ENCODE assay signal across 20 cellular contexts in genomic region chr2:241118727-241119505, GRCh38. TPM values are rescaled to one million over a fixed set of nuclear protein-coding genes. Genes with fewer than 3 reads are reported as not detected.
A peak's percentile ranks its signal among the peaks of the same experiment; 100 is the strongest.
DNase-seq lines count a peak whose midpoint lies in the region; ATAC-seq and TF ChIP-seq lines count a peak whose summit lies in the region.
"Had no signal": no experiment of that assay in that cellular context is flagged by ENCODE, and none has a peak within 500 bp of the region (broad histone marks: within the 10 kb centered on the region; RNA-seq: fewer than 3 reads in every experiment).

No MANE protein-coding gene starts in this region.

- H3K4me1 Mint-ChIP-seq in activated CD4-positive, alpha-beta T cell treated with anti-CD3 and anti-CD28 coated beads for 36 hours = peaks cover 17% of the 10 kb centered on the region
- peaks cover under 1% of the 10 kb centered on the region for H3K4me1 Mint-ChIP-seq in activated CD4-positive, alpha-beta T cell treated with anti-CD3 and anti-CD28 coated beads, Interleukin-2, amount 10 ng/mL, durations not matched to agents 7 days and 5 days
- no peaks in the 10 kb centered on the region for H3K4me1 Mint-ChIP-seq in H9
- H3K4me1 Mint-ChIP-seq in stimulated activated memory B cell treated with anti-CD40 and anti-IgM and Interleukin-4, amounts not matched to agents 10 μg/mL and 1 μg/mL and 100 μg/mL, for 72 hours = peaks cover 31% of the 10 kb centered on the region

- H3K27me3 ChIP-seq in H9 (ENCODE audit: insufficient read depth, low read length) (no peaks in the 10 kb centered on the region), mesenchymal stem cell (ENCODE audit: control insufficient read depth in 1 of 2, insufficient read depth in 1 of 2, low read length in 2 of 2) (no peaks in the 10 kb centered on the region)
- H3K27me3 ChIP-seq: Peyer's patch, SJCRH30 had no signal

- POLR2A ChIA-PET in activated CD4-positive, alpha-beta T cell treated with anti-CD3 and anti-CD28 coated beads for 36 hours (lab: Charles Lee) = no interaction called here
- POLR2A ChIA-PET in activated CD4-positive, alpha-beta T cell treated with anti-CD3 and anti-CD28 coated beads, Interleukin-2, amount 10 ng/mL, durations not matched to agents 7 days and 5 days (lab: Charles Lee) = no interaction called here

- H3K79me2 ChIP-seq in H9 (ENCODE audit: insufficient read depth, low read length) = no peaks in the 10 kb centered on the region

- H3K4me3 Mint-ChIP-seq in activated CD4-positive, alpha-beta T cell treated with anti-CD3 and anti-CD28 coated beads for 36 hours = no peak overlapping the region
- H3K4me3 Mint-ChIP-seq in activated CD4-positive, alpha-beta T cell treated with anti-CD3 and anti-CD28 coated beads, Interleukin-2, amount 10 ng/mL, durations not matched to agents 7 days and 5 days = no peak overlapping the region
- H3K4me3 Mint-ChIP-seq in H9 = no peak overlapping the region
- no peak overlapping the region for H3K4me3 Mint-ChIP-seq in stimulated activated memory B cell treated with anti-CD40 and anti-IgM and Interleukin-4, amounts not matched to agents 10 μg/mL and 1 μg/mL and 100 μg/mL, for 72 hours
- H3K4me3 Mint-ChIP-seq: CD8-positive, alpha-beta T cell had no signal

- H3K9me3 ChIP-seq in H9 (ENCODE audit: control insufficient read depth, low read depth, low read length) (no peaks in the 10 kb centered on the region), mesenchymal stem cell (ENCODE audit: control insufficient read depth, low read length) (peaks cover 13% of the 10 kb centered on the region)
- H3K9me3 ChIP-seq: Peyer's patch, SJCRH30 had no signal

- H3K4ac ChIP-seq in H9 (ENCODE audit: low read depth, low read length) (no peak overlapping the region), mesenchymal stem cell (ENCODE audit: low read depth in 1 of 2, low read length in 2 of 2) (no peak overlapping the region)

- no peak overlapping the region for H3K4me3 ChIP-seq in mesenchymal stem cell (ENCODE audit: insufficient read depth in 1 of 2, low read depth in 1 of 2, low read length in 2 of 2)
- H3K4me3 ChIP-seq: Peyer's patch, SJCRH30 had no signal

- no peak overlapping the region for H3K9ac ChIP-seq in H9 (ENCODE audit: extremely low read depth, insufficient read length, low read length)
- no peak overlapping the region for H3K9ac ChIP-seq in mesenchymal stem cell (ENCODE audit: low read length)
- H3K9ac ChIP-seq: KMS-11 had no signal

- no peak overlapping the region for H4K8ac ChIP-seq in H9 (replicated peaks; ENCODE audit: insufficient read length, low read depth, low read length)
- H4K8ac ChIP-seq in mesenchymal stem cell (ENCODE audit: low read length) = no peak overlapping the region

- H2AK5ac ChIP-seq in H9 (ENCODE audit: insufficient read length, low read length) = no peak overlapping the region
- H2AK5ac ChIP-seq in mesenchymal stem cell (ENCODE audit: low read length, severe bottlenecking) = no peak overlapping the region

- DNase-seq in activated CD4-positive, alpha-beta T cell treated with anti-CD3 and anti-CD28 coated beads for 36 hours = peak; percentile 1
- DNase-seq in activated CD4-positive, alpha-beta T cell treated with anti-CD3 and anti-CD28 coated beads, Interleukin-2, amount 10 ng/mL, durations not matched to agents 7 days and 5 days = no peak
- DNase-seq in H9 (peak; percentile 23), mesenchymal stem cell (no peak), NCI-H1417 (lab: John Stamatoyannopoulos, UW) (no peak)
- no peak for DNase-seq in effector CD8-positive, alpha-beta T cell (lab: John Stamatoyannopoulos, UW)
- DNase-seq: AML-193; C1 segment of cervical spinal cord; CD8-positive, alpha-beta T cell; DND-41; IMR-90; NCI-H1694 treated with DMSO at 0.1 percent for 48 hours; NCI-H2081 treated with DMSO at 0.1 percent for 48 hours; NCI-H2171 treated with DMSO at 0.1 percent for 48 hours; NCI-H526; SJCRH30 had no signal

- no peaks in the 10 kb centered on the region for H3K79me1 ChIP-seq in H9 (ENCODE audit: insufficient read depth, low read depth, low read length, poor library complexity, severe bottlenecking)
- no peaks in the 10 kb centered on the region for H3K79me1 ChIP-seq in mesenchymal stem cell (replicated peaks; ENCODE audit: low read length, poor library complexity, severe bottlenecking)

- H3K14ac ChIP-seq in H9 (ENCODE audit: insufficient read depth, low read length) (no peak overlapping the region), mesenchymal stem cell (ENCODE audit: low read length in 2 of 2) (no peak overlapping the region)

- TF ChIP-seq CTCF in H9 (conservative IDR thresholded peaks at IDR 0.05) = no peak

- H3K9me3 Mint-ChIP-seq in activated CD4-positive, alpha-beta T cell treated with anti-CD3 and anti-CD28 coated beads for 36 hours (ENCODE audit: low read depth) = peaks cover 2% of the 10 kb centered on the region
- H3K9me3 Mint-ChIP-seq in activated CD4-positive, alpha-beta T cell treated with anti-CD3 and anti-CD28 coated beads, Interleukin-2, amount 10 ng/mL, durations not matched to agents 7 days and 5 days = peaks cover 2% of the 10 kb centered on the region
- H3K9me3 Mint-ChIP-seq in H9 = no peaks in the 10 kb centered on the region
- peaks cover 4% of the 10 kb centered on the region for H3K9me3 Mint-ChIP-seq in stimulated activated memory B cell treated with anti-CD40 and anti-IgM and Interleukin-4, amounts not matched to agents 10 μg/mL and 1 μg/mL and 100 μg/mL, for 72 hours
- H3K9me3 Mint-ChIP-seq: CD8-positive, alpha-beta T cell had no signal

- no peaks in the 10 kb centered on the region for H3K27me3 Mint-ChIP-seq in activated CD4-positive, alpha-beta T cell treated with anti-CD3 and anti-CD28 coated beads for 36 hours
- H3K27me3 Mint-ChIP-seq in activated CD4-positive, alpha-beta T cell treated with anti-CD3 and anti-CD28 coated beads, Interleukin-2, amount 10 ng/mL, durations not matched to agents 7 days and 5 days = no peaks in the 10 kb centered on the region
- no peaks in the 10 kb centered on the region for H3K27me3 Mint-ChIP-seq in H9 (ENCODE audit: low read depth)
- no peaks in the 10 kb centered on the region for H3K27me3 Mint-ChIP-seq in stimulated activated memory B cell treated with anti-CD40 and anti-IgM and Interleukin-4, amounts not matched to agents 10 μg/mL and 1 μg/mL and 100 μg/mL, for 72 hours

- H3K36me3 ChIP-seq in mesenchymal stem cell (ENCODE audit: control insufficient read depth in 1 of 2, insufficient read depth in 2 of 2, low read depth in 1 of 2, low read length in 2 of 2) = peaks cover 17 to 28% of the 10 kb centered on the region in 2 experiments

- no peak overlapping the region for H3K4me2 ChIP-seq in H9 (ENCODE audit: insufficient read depth, insufficient read length, low read length)
- H3K4me2 ChIP-seq in mesenchymal stem cell (ENCODE audit: low read length, poor library complexity, severe bottlenecking) = no peak overlapping the region
- H3K4me2 ChIP-seq: KMS-11 had no signal

- H2BK5ac ChIP-seq in H9 (ENCODE audit: insufficient read length, low read length) (no peak overlapping the region), mesenchymal stem cell (ENCODE audit: low read depth, low read length, poor library complexity, severe bottlenecking) (no peak overlapping the region)

- peaks cover 67% of the 10 kb centered on the region for H3K36me3 Mint-ChIP-seq in activated CD4-positive, alpha-beta T cell treated with anti-CD3 and anti-CD28 coated beads for 36 hours (ENCODE audit: low read depth)
- H3K36me3 Mint-ChIP-seq in activated CD4-positive, alpha-beta T cell treated with anti-CD3 and anti-CD28 coated beads, Interleukin-2, amount 10 ng/mL, durations not matched to agents 7 days and 5 days (ENCODE audit: low read depth) = peaks cover 38% of the 10 kb centered on the region
- peaks cover 13 to 68% (median 58%) of the 10 kb centered on the region in 3 experiments; a peak in 6 of 7 replicates for H3K36me3 Mint-ChIP-seq in H9 (ENCODE audit: insufficient read depth in 1 of 3, low read depth in 3 of 3)
- H3K36me3 Mint-ChIP-seq in stimulated activated memory B cell treated with anti-CD40 and anti-IgM and Interleukin-4, amounts not matched to agents 10 μg/mL and 1 μg/mL and 100 μg/mL, for 72 hours = peaks cover 85% of the 10 kb centered on the region

- no peaks in the 10 kb centered on the region for H4K20me1 ChIP-seq in H9 (ENCODE audit: control insufficient read depth, insufficient read depth, insufficient read length)

- H4K91ac ChIP-seq in H9 (ENCODE audit: insufficient read length, low read depth, low read length) = no peak overlapping the region
- H4K91ac ChIP-seq in mesenchymal stem cell (ENCODE audit: low read length) = peak overlapping the region; percentile 20

- H3K56ac ChIP-seq in H9 (ENCODE audit: insufficient read length, low read depth, low read length) = no peak overlapping the region

- H2BK15ac ChIP-seq in H9 (ENCODE audit: low read depth, low read length) (no peak overlapping the region), mesenchymal stem cell (ENCODE audit: low read depth, poor library complexity, severe bottlenecking) (no peak overlapping the region)

- H3K27ac Mint-ChIP-seq in activated CD4-positive, alpha-beta T cell treated with anti-CD3 and anti-CD28 coated beads for 36 hours = no peak overlapping the region
- no peak overlapping the region for H3K27ac Mint-ChIP-seq in activated CD4-positive, alpha-beta T cell treated with anti-CD3 and anti-CD28 coated beads, Interleukin-2, amount 10 ng/mL, durations not matched to agents 7 days and 5 days
- no peak overlapping the region for H3K27ac Mint-ChIP-seq in H9
- peak overlapping the region; percentile 3 for H3K27ac Mint-ChIP-seq in stimulated activated memory B cell treated with anti-CD40 and anti-IgM and Interleukin-4, amounts not matched to agents 10 μg/mL and 1 μg/mL and 100 μg/mL, for 72 hours
- H3K27ac Mint-ChIP-seq: CD8-positive, alpha-beta T cell had no signal

- H3K27ac ChIP-seq in H9 (ENCODE audit: insufficient read length, low read depth, low read length) (no peak overlapping the region), mesenchymal stem cell (ENCODE audit: low read length, poor library complexity, severe bottlenecking) (no peak overlapping the region)
- H3K27ac ChIP-seq: KMS-11, Peyer's patch, SJCRH30 had no signal

- intact Hi-C loops in activated CD4-positive, alpha-beta T cell treated with anti-CD3 and anti-CD28 coated beads for 36 hours (cut with DNase I, micrococcal nuclease) = no loop called here

- ATAC-seq in activated CD4-positive, alpha-beta T cell treated with anti-CD3 and anti-CD28 coated beads for 36 hours = no peak
- no peak for ATAC-seq in stimulated activated memory B cell treated with anti-CD40 and anti-IgM and Interleukin-4, amounts not matched to agents 10 μg/mL and 1 μg/mL and 100 μg/mL, for 72 hours
- ATAC-seq in GM18520 (IDR thresholded peaks at IDR 0.05; ENCODE audit: unreplicated experiment) = no peak
- ATAC-seq: CD8-positive, alpha-beta T cell had no signal

- H2BK120ac ChIP-seq in H9 (ENCODE audit: low read depth, low read length, poor library complexity, severe bottlenecking) (no peak overlapping the region), mesenchymal stem cell (ENCODE audit: low read depth, low read length) (no peak overlapping the region)

- no peak overlapping the region for H2AFZ ChIP-seq in H9 (ENCODE audit: low read length)
- no peak overlapping the region for H2AFZ ChIP-seq in mesenchymal stem cell (ENCODE audit: low read depth, low read length)

- H4K5ac ChIP-seq in H9 (ENCODE audit: insufficient read length, low read depth, low read length) = no peak overlapping the region

- CTCF ChIA-PET in activated CD4-positive, alpha-beta T cell treated with anti-CD3 and anti-CD28 coated beads for 36 hours (lab: Charles Lee) = no interaction called here
- CTCF ChIA-PET in activated CD4-positive, alpha-beta T cell treated with anti-CD3 and anti-CD28 coated beads, Interleukin-2, amount 10 ng/mL, durations not matched to agents 7 days and 5 days (lab: Charles Lee) = interaction anchor here (0.6 to 1.0 kb wide), 2 partner anchors 11 to 389 kb away, joined by 3 read pairs; no protein-coding TSS in a partner anchor

- H2BK20ac ChIP-seq in H9 (ENCODE audit: low read depth, low read length, poor library complexity, severe bottlenecking) = no peak overlapping the region

- no CpG with 5 or more reads among the region's 24 CpGs for WGBS in H9 (ENCODE audit: extremely low coverage, insufficient read length, low lambda C conversion rate)
- WGBS in mesenchymal stem cell = 97% methylated on average over 23 of the region's 24 CpGs

- H3K4me1 ChIP-seq in H9 (ENCODE audit: insufficient read depth, low read length) (no peaks in the 10 kb centered on the region), mesenchymal stem cell (ENCODE audit: control insufficient read depth, insufficient read depth, low read depth, low read length) (no peaks in the 10 kb centered on the region)
- H3K4me1 ChIP-seq: Peyer's patch, SJCRH30 had no signal

- H2BK12ac ChIP-seq in H9 (ENCODE audit: insufficient read length, low read depth, low read length) (no peak overlapping the region), mesenchymal stem cell (ENCODE audit: low read length in 2 of 2) (no peak overlapping the region)

- H3K18ac ChIP-seq in H9 (ENCODE audit: insufficient read length, low read depth, low read length) (no peak overlapping the region), mesenchymal stem cell (ENCODE audit: low read depth in 1 of 2, low read length in 2 of 2) (no peak overlapping the region)

- no peak overlapping the region for H3T11ph ChIP-seq in H9 (ENCODE audit: low read length)

- H3K23me2 ChIP-seq in H9 (ENCODE audit: insufficient read length, low read depth, low read length, poor library complexity, severe bottlenecking) = no peaks in the 10 kb centered on the region

- H3K23ac ChIP-seq in H9 (ENCODE audit: insufficient read length, low read depth, low read length) = no peak overlapping the region
- H3K23ac ChIP-seq in mesenchymal stem cell (ENCODE audit: low read length in 2 of 2) = peak overlapping the region in 1 of 2 experiments; percentile 56

RNA-seq across cellular contexts. Expression of gene MTERF4, which starts 16.8 kb away (rescaled TPM):
- 10 to 100 TPM; 34.4 to 34.5 TPM for total RNA-seq in activated CD4-positive, alpha-beta T cell treated with anti-CD3 and anti-CD28 coated beads for 36 hours
- total RNA-seq in activated CD4-positive, alpha-beta T cell treated with anti-CD3 and anti-CD28 coated beads, Interleukin-2, amount 10 ng/mL, durations not matched to agents 7 days and 5 days = 10 to 100 TPM; 38.0 to 41.0 TPM
- 35.0 and 36.6 TPM in 2 replicates for total RNA-seq in H9 (2021)
- 16.7 TPM for polyA plus RNA-seq in mesenchymal stem cell (2013, experiment 1 of 2)
- 15.7 TPM for polyA plus RNA-seq in mesenchymal stem cell (2013, experiment 2 of 2)

RNA-seq across cellular contexts. Expression of gene PASK, which starts 30.4 kb away (rescaled TPM):
- total RNA-seq in activated CD4-positive, alpha-beta T cell treated with anti-CD3 and anti-CD28 coated beads for 36 hours = 10 to 100 TPM; 62.9 to 88.1 TPM
- 10 to 100 TPM; 55.5 to 62.0 TPM for total RNA-seq in activated CD4-positive, alpha-beta T cell treated with anti-CD3 and anti-CD28 coated beads, Interleukin-2, amount 10 ng/mL, durations not matched to agents 7 days and 5 days
- total RNA-seq in H9 (2021) = 66.1 and 68.0 TPM in 2 replicates
- polyA plus RNA-seq in mesenchymal stem cell (2013, experiment 1 of 2) = 1.9 TPM
- 1.7 TPM for polyA plus RNA-seq in mesenchymal stem cell (2013, experiment 2 of 2)

RNA-seq across cellular contexts. Expression of gene PPP1R7, which starts 31.4 kb away (rescaled TPM):
- total RNA-seq in activated CD4-positive, alpha-beta T cell treated with anti-CD3 and anti-CD28 coated beads for 36 hours = 100 to 1,000 TPM; 104 to 129 TPM
- total RNA-seq in activated CD4-positive, alpha-beta T cell treated with anti-CD3 and anti-CD28 coated beads, Interleukin-2, amount 10 ng/mL, durations not matched to agents 7 days and 5 days = 100 to 1,000 TPM in 1 of 2 experiments, 10 to 100 TPM in 1; 89.5 to 110 TPM
- total RNA-seq in H9 (2021) = 60.2 and 60.4 TPM in 2 replicates
- polyA plus RNA-seq in mesenchymal stem cell (2013, experiment 1 of 2) = 88.4 TPM
- polyA plus RNA-seq in mesenchymal stem cell (2013, experiment 2 of 2) = 85.6 TPM

Comparison
In these comparisons a context has a peak if more than half of its experiments do, and no peak if none do; other contexts are left out.
1. DNase-seq: peak in activated CD4-positive, alpha-beta T cell treated with anti-CD3 and anti-CD28 coated beads for 36 hours (single experiment) and H9 (single experiment); none in activated CD4-positive, alpha-beta T cell treated with anti-CD3 and anti-CD28 coated beads, Interleukin-2, amount 10 ng/mL, durations not matched to agents 7 days and 5 days (single experiment), mesenchymal stem cell (single experiment), NCI-H1417 (0 of 3) and effector CD8-positive, alpha-beta T cell (single experiment).